14 cellular contexts compared by ENCODE assay signal in the genomic region with DNA sequence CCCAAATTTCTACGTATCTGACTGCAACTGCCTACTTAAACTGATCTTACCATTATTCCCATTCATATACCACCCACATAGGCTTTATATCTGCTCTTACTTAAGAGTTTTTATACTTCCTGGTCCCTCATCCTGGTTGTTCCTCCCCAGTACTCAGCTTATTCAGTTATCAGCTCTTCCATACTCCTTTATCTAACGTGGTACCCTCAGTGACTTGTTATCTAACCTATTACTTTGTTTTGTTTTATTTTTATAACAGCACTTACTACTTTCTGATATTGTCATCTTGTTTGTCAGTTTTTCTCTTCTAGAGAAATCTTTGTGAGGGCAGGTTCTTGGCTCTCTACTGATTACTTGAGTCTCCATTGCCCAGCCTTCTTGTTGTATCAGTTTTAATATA.
"Had no signal": no experiment of that assay in that cellular context is flagged by ENCODE, and none has a peak within 500 bp of the region (broad histone marks: within the 10 kb centered on the region; RNA-seq: fewer than 3 reads in every experiment).

No MANE protein-coding gene starts in this region.

- ATAC-seq: activated T-cell treated with anti-CD3 and anti-CD28 coated beads, Interleukin-2, amount 50 U/mL, for 72 hours; pancreas; sciatic nerve had no signal

- DNase-seq: activated CD4-positive, alpha-beta T cell treated with anti-CD3 and anti-CD28 coated beads, Interleukin-2, amount 50 U/mL, for 48 hours; activated CD4-positive, CD25-positive, alpha-beta regulatory T cell treated with anti-CD3 and anti-CD28 coated beads, Interleukin-2, amount 50 U/mL, for 72 hours; activated T-cell treated with anti-CD3 and anti-CD28 coated beads, Interleukin-2, amount 50 U/mL, for 72 hours; colonic mucosa; hippocampal formation; mesendoderm; pancreas; SJCRH30 had no signal

- H3K9me3 Mint-ChIP-seq: stimulated activated naive CD8-positive, alpha-beta T cell treated with anti-CD3 and anti-CD28 coated beads, Interleukin-15, Interleukin-2, amounts not matched to agents 100 ng/mL and 50 ng/mL, for 24 hours; type B pancreatic cell had no signal

- H3K27me3 ChIP-seq: colonic mucosa, esophagus muscularis mucosa, pancreas, SJCRH30, suprapubic skin had no signal

- H3K9me3 ChIP-seq: colonic mucosa, esophagus muscularis mucosa, pancreas, SJCRH30, suprapubic skin had no signal

- FAIRE-seq: pancreas, TTC549 had no signal

- H3K4me3 Mint-ChIP-seq: activated T-cell treated with anti-CD3 and anti-CD28 coated beads, Interleukin-2, amount 50 U/mL, for 72 hours; stimulated activated naive CD8-positive, alpha-beta T cell treated with anti-CD3 and anti-CD28 coated beads, Interleukin-15, Interleukin-2, amounts not matched to agents 100 ng/mL and 50 ng/mL, for 24 hours; type B pancreatic cell had no signal

- H3K27me3 Mint-ChIP-seq: stimulated activated naive CD8-positive, alpha-beta T cell treated with anti-CD3 and anti-CD28 coated beads, Interleukin-15, Interleukin-2, amounts not matched to agents 100 ng/mL and 50 ng/mL, for 24 hours; type B pancreatic cell had no signal

- H3K4me3 ChIP-seq: colonic mucosa, esophagus muscularis mucosa, pancreas, SJCRH30, suprapubic skin had no signal

- H3K4me1 ChIP-seq: colonic mucosa, SJCRH30, suprapubic skin had no signal

- H3K27ac Mint-ChIP-seq: stimulated activated naive CD8-positive, alpha-beta T cell treated with anti-CD3 and anti-CD28 coated beads, Interleukin-15, Interleukin-2, amounts not matched to agents 100 ng/mL and 50 ng/mL, for 24 hours; type B pancreatic cell had no signal

- H3K36me3 ChIP-seq: colonic mucosa, pancreas, SJCRH30, suprapubic skin had no signal

- H3K27ac ChIP-seq: colonic mucosa, esophagus muscularis mucosa, pancreas, SJCRH30, suprapubic skin had no signal
